ENCODE assay signal across 22 cellular contexts in the genomic region with DNA sequence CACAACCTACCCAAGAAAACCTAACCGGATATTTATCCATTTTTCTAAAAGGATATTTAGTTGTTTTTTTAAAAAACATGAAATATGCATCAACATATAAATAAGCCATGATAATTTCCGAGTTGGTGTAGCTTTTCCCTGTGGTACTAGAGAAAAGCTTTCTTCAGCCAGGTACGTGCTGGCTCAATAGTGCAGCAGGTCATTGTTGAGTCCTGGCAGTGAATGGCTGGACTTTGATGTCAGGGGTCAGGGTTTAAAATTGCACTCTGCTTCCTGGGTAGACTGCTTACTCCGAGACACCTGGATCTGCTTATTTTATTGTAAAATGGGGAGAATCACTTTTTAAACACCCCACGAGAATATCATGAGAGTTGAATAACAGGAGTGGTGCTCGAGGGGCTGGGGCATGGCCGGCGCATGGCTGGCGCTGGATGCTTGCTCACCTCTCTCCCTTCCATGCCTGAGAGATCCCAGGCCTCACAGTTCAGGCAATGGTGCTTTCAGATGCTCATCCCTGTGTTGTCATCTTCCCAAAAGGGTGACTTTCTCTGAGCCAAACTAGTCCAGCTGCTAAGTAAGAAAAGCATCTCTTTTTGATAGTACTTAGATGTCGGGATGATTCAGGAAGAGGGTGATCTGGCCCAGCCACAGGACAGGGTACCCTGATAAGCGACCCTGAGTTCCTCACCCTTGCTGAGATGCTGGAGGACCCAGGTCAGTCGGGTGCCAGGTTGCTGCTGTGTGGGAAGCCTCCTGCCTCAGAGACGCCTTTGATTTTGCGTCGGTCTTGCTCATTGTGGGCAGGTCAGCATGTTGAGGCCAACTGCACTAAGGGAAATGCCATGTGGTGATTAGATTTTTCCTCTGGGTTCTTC.
"Had no signal": no experiment of that assay in that cellular context is flagged by ENCODE, and none has a peak within 500 bp of the region (broad histone marks: within the 10 kb centered on the region; RNA-seq: fewer than 3 reads in every experiment).

No MANE protein-coding gene starts in this region.

- ATAC-seq: activated CD4-positive, CD25-positive, alpha-beta regulatory T cell treated with anti-CD3 and anti-CD28 coated beads, Interleukin-2, amount 50 U/mL, for 24 hours; activated CD8-positive, alpha-beta T cell treated with anti-CD3 and anti-CD28 coated beads for 36 hours; SK-N-SH treated with all-trans-retinoic acid at 6 μM for 48 hours had no signal

- DNase-seq: activated CD4-positive, alpha-beta T cell treated with anti-CD3 and anti-CD28 coated beads for 4 hours; activated CD8-positive, alpha-beta memory T cell treated with anti-CD3 and anti-CD28 coated beads, Interleukin-2, amount 50 U/mL, for 4 hours; activated CD8-positive, alpha-beta T cell treated with anti-CD3 and anti-CD28 coated beads for 36 hours; activated naive CD4-positive, alpha-beta T cell treated with anti-CD3 and anti-CD28 coated beads, Interleukin-2, amount 50 U/mL, for 16 hours; activated naive CD8-positive, alpha-beta T cell treated with anti-CD3 and anti-CD28 coated beads, Interleukin-2, amount 10 ng/mL, durations not matched to agents 7 days and 5 days; adrenal gland; anterior cingulate cortex; central memory CD4-positive, alpha-beta T cell; Karpas-422; MM.1S; NCI-H1105; NCI-H1436; NCI-H1694 treated with DMSO at 0.1 percent for 48 hours; NCI-H2081; NCI-H446; NCI-H524; Peyer's patch; SHP77 had no signal

- H3K4me1 ChIP-seq: adrenal gland, Peyer's patch had no signal

- H3K27me3 ChIP-seq: Peyer's patch had no signal

- H3K36me3 ChIP-seq: adrenal gland, Peyer's patch, SJSA1 had no signal

- H3K4me3 ChIP-seq: adrenal gland, Peyer's patch, SJSA1 had no signal

- H3K27ac ChIP-seq: adrenal gland, Peyer's patch, RWPE1, SJSA1 had no signal

- H3K9me3 ChIP-seq: adrenal gland, Peyer's patch, SJSA1 had no signal
